1 cellular context compared by ENCODE assay signal in the genomic region with DNA sequence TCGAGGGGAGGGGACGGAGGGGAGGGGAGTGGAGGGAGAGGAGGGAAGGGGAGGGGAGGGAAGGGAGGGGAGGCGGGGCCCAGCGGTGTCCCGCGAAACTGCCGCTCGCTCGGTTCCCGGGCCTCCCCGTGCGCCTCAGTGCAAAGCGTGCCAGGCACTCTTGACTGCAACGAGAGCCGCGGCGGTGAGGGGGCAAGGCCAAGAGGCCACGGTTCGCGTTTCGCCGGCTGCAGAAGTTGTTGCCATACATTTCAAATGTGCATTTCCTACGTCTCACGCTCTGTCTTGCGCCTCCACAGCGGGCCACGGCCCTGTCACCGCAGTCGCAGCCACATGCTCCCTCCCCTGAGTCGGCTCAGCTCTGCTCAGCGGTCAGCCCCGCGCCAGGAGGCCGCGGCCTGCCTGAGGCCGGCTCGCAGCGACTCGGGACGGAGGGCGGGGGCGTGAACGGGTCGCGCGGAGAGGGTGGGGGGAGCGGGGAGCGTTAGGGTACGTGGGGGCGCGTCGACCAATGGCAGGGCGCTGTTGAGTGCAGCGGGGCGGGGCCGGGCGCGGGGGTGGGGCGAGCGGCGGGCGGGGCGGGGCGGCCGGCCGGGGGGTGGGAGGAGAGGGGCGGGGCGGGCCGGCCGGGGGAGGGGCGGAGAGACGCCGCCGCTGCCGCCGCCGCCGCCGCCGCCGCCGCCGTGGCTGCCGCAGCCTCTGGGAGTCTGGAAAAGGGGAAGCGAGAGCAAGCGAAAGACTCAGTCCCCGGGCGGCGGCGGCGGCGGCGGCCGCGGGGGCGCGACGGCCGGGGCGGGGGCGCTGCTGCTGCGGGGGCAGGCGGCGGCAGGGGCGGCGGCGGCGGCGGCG.
TF ChIP-seq lines count a peak whose summit lies in the region.

Gene PPP2R5C (plus strand): TSS at position 678 of the 849 bp plus-strand sequence. CDS start 185 bp downstream, outside the sequence.

TF ChIP-seq in K562, 482 proteins besides CTCF, POLR2A, EP300 and RAD21 (continued from another document and continues in another):
- TF ChIP-seq ZBTB40 (IDR thresholded peaks at IDR 0.05), result 0 out of 2 replicates have a peak, but pooled peaks have one; percentile 31
- no peak for TF ChIP-seq ZBTB40 (CRISPR knock-in tag; IDR thresholded peaks at IDR 0.05)
- TF ChIP-seq, protein P1, sequence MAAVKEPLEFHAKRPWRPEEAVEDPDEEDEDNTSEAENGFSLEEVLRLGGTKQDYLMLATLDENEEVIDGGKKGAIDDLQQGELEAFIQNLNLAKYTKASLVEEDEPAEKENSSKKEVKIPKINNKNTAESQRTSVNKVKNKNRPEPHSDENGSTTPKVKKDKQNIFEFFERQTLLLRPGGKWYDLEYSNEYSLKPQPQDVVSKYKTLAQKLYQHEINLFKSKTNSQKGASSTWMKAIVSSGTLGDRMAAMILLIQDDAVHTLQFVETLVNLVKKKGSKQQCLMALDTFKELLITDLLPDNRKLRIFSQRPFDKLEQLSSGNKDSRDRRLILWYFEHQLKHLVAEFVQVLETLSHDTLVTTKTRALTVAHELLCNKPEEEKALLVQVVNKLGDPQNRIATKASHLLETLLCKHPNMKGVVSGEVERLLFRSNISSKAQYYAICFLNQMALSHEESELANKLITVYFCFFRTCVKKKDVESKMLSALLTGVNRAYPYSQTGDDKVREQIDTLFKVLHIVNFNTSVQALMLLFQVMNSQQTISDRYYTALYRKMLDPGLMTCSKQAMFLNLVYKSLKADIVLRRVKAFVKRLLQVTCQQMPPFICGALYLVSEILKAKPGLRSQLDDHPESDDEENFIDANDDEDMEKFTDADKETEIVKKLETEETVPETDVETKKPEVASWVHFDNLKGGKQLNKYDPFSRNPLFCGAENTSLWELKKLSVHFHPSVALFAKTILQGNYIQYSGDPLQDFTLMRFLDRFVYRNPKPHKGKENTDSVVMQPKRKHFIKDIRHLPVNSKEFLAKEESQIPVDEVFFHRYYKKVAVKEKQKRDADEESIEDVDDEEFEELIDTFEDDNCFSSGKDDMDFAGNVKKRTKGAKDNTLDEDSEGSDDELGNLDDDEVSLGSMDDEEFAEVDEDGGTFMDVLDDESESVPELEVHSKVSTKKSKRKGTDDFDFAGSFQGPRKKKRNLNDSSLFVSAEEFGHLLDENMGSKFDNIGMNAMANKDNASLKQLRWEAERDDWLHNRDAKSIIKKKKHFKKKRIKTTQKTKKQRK (IDR thresholded peaks at IDR 0.05; ENCODE audit: borderline replicate concordance, low read depth, low read length), result no peak
- TF ChIP-seq CREM (IDR thresholded peaks at IDR 0.05; ENCODE audit: low read depth), result peak; percentile 46
- 0 out of 2 replicates have a peak, but pooled peaks have one; percentile 39 for TF ChIP-seq HDAC2 (IDR thresholded peaks at IDR 0.05)
- 0 out of 2 replicates have a peak, but pooled peaks have one; percentile 41 for TF ChIP-seq CBX1 (IDR thresholded peaks at IDR 0.05; ENCODE audit: low read depth)
- TF ChIP-seq, protein P2, sequence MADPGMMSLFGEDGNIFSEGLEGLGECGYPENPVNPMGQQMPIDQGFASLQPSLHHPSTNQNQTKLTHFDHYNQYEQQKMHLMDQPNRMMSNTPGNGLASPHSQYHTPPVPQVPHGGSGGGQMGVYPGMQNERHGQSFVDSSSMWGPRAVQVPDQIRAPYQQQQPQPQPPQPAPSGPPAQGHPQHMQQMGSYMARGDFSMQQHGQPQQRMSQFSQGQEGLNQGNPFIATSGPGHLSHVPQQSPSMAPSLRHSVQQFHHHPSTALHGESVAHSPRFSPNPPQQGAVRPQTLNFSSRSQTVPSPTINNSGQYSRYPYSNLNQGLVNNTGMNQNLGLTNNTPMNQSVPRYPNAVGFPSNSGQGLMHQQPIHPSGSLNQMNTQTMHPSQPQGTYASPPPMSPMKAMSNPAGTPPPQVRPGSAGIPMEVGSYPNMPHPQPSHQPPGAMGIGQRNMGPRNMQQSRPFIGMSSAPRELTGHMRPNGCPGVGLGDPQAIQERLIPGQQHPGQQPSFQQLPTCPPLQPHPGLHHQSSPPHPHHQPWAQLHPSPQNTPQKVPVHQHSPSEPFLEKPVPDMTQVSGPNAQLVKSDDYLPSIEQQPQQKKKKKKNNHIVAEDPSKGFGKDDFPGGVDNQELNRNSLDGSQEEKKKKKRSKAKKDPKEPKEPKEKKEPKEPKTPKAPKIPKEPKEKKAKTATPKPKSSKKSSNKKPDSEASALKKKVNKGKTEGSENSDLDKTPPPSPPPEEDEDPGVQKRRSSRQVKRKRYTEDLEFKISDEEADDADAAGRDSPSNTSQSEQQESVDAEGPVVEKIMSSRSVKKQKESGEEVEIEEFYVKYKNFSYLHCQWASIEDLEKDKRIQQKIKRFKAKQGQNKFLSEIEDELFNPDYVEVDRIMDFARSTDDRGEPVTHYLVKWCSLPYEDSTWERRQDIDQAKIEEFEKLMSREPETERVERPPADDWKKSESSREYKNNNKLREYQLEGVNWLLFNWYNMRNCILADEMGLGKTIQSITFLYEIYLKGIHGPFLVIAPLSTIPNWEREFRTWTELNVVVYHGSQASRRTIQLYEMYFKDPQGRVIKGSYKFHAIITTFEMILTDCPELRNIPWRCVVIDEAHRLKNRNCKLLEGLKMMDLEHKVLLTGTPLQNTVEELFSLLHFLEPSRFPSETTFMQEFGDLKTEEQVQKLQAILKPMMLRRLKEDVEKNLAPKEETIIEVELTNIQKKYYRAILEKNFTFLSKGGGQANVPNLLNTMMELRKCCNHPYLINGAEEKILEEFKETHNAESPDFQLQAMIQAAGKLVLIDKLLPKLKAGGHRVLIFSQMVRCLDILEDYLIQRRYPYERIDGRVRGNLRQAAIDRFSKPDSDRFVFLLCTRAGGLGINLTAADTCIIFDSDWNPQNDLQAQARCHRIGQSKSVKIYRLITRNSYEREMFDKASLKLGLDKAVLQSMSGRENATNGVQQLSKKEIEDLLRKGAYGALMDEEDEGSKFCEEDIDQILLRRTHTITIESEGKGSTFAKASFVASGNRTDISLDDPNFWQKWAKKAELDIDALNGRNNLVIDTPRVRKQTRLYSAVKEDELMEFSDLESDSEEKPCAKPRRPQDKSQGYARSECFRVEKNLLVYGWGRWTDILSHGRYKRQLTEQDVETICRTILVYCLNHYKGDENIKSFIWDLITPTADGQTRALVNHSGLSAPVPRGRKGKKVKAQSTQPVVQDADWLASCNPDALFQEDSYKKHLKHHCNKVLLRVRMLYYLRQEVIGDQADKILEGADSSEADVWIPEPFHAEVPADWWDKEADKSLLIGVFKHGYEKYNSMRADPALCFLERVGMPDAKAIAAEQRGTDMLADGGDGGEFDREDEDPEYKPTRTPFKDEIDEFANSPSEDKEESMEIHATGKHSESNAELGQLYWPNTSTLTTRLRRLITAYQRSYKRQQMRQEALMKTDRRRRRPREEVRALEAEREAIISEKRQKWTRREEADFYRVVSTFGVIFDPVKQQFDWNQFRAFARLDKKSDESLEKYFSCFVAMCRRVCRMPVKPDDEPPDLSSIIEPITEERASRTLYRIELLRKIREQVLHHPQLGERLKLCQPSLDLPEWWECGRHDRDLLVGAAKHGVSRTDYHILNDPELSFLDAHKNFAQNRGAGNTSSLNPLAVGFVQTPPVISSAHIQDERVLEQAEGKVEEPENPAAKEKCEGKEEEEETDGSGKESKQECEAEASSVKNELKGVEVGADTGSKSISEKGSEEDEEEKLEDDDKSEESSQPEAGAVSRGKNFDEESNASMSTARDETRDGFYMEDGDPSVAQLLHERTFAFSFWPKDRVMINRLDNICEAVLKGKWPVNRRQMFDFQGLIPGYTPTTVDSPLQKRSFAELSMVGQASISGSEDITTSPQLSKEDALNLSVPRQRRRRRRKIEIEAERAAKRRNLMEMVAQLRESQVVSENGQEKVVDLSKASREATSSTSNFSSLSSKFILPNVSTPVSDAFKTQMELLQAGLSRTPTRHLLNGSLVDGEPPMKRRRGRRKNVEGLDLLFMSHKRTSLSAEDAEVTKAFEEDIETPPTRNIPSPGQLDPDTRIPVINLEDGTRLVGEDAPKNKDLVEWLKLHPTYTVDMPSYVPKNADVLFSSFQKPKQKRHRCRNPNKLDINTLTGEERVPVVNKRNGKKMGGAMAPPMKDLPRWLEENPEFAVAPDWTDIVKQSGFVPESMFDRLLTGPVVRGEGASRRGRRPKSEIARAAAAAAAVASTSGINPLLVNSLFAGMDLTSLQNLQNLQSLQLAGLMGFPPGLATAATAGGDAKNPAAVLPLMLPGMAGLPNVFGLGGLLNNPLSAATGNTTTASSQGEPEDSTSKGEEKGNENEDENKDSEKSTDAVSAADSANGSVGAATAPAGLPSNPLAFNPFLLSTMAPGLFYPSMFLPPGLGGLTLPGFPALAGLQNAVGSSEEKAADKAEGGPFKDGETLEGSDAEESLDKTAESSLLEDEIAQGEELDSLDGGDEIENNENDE (IDR thresholded peaks at IDR 0.05; ENCODE audit: low read depth, low read length), result no peak
- TF ChIP-seq NR2C2 (CRISPR knock-in tag; IDR thresholded peaks at IDR 0.05), result no peak
- TF ChIP-seq NR2C2 (tag; IDR thresholded peaks at IDR 0.05), result no peak
- TF ChIP-seq NCOA6 (IDR thresholded peaks at IDR 0.05), result no peak
- TF ChIP-seq TCF7L2 (IDR thresholded peaks at IDR 0.05; ENCODE audit: low read depth, low read length), result no peak
- peak; percentile 71 for TF ChIP-seq EP400 (IDR thresholded peaks at IDR 0.05)
- TF ChIP-seq ZBTB1 (CRISPR knock-in tag; IDR thresholded peaks at IDR 0.05; ENCODE audit: borderline replicate concordance, low read depth), result peak; percentile 95
- TF ChIP-seq CREB1 (IDR thresholded peaks at IDR 0.05), result no peak
- TF ChIP-seq CREB1 (CRISPR knock-in tag; IDR thresholded peaks at IDR 0.05), result 0 out of 2 replicates have a peak, but pooled peaks have one; percentile 57
- TF ChIP-seq, protein P3, sequence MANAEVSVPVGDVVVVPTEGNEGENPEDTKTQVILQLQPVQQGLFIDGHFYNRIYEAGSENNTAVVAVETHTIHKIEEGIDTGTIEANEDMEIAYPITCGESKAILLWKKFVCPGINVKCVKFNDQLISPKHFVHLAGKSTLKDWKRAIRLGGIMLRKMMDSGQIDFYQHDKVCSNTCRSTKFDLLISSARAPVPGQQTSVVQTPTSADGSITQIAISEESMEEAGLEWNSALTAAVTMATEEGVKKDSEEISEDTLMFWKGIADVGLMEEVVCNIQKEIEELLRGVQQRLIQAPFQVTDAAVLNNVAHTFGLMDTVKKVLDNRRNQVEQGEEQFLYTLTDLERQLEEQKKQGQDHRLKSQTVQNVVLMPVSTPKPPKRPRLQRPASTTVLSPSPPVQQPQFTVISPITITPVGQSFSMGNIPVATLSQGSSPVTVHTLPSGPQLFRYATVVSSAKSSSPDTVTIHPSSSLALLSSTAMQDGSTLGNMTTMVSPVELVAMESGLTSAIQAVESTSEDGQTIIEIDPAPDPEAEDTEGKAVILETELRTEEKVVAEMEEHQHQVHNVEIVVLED (CRISPR knock-in tag; IDR thresholded peaks at IDR 0.05), result peak; percentile 39; the same call in 1 of the 2 replicates
- TF ChIP-seq, protein P4, sequence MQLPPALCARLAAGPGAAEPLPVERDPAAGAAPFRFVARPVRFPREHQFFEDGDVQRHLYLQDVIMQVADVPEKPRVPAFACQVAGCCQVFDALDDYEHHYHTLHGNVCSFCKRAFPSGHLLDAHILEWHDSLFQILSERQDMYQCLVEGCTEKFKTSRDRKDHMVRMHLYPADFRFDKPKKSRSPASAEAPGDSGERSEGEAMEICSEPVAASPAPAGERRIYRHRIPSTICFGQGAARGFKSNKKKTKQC (CRISPR knock-in tag; IDR thresholded peaks at IDR 0.05), result peak; percentile 75
- TF ChIP-seq PHB (CRISPR knock-in tag; IDR thresholded peaks at IDR 0.05), result peak; percentile 58; the same call in 1 of the 2 replicates
- TF ChIP-seq RB1 (IDR thresholded peaks at IDR 0.05; ENCODE audit: low read depth), result peak; percentile 61; the same call in 1 of the 2 replicates
- TF ChIP-seq PCBP1 (IDR thresholded peaks at IDR 0.05; ENCODE audit: low read depth, low read length, poor library complexity, severe bottlenecking), result peak; percentile 99
- TF ChIP-seq SMC3 (conservative IDR thresholded peaks at IDR 0.05; ENCODE audit: insufficient read depth, low read depth, low read length), result no peak
